Comparison of ENCODE assay signal across 2 cellular contexts in the genomic region with DNA sequence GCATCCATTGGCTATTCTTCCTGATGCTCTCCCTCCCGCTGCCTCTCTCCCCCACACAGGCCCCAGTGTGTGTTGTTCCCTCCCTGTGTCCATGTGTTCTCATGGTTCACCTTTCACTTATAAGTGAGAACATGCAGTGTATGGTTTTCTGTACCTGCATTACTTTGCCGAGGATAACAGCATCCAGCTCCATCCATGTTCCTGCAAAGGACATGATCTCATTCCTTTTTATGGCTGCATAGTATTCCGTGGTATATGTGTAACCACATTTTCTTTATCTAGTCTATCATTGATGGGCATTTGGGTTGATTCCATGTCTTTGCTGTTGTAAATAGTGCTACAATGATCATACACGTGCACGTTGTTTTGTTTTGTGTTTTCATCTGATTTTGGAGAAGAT. TPM values are rescaled to one million over a fixed set of nuclear protein-coding genes. Genes with fewer than 3 reads are reported as not detected.
"Had no signal": no experiment of that assay in that cellular context is flagged by ENCODE, and none has a peak within 500 bp of the region (broad histone marks: within the 10 kb centered on the region; RNA-seq: fewer than 3 reads in every experiment).

No MANE protein-coding gene starts in this region.

RNA-seq across cellular contexts. Expression of gene SYCE1L, which starts 43.3 kb away (rescaled TPM):
- total RNA-seq: occipital lobe, osteoblast had no signal
